Comparison of ENCODE assay signal across 13 cellular contexts in the genomic region with DNA sequence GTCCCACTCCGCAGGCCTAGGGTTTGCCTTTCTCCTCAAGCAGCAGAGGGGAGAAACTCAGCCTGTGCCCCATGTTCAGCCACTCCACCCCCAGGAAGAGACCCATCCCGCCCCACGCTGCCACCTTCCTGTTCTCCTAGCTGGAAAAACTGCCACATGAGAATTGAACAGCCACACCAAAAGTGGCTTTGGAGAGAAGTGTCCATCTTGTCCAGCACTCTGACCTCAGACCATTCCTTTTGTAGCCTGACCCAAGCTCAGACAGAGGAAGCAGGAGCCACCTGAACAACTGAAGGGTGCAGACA. TPM values are rescaled to one million over a fixed set of nuclear protein-coding genes. Genes with fewer than 3 reads are reported as not detected.
DNase-seq lines count a peak whose midpoint lies in the region; TF ChIP-seq lines count a peak whose summit lies in the region.
"Had no signal": no experiment of that assay in that cellular context is flagged by ENCODE, and none has a peak within 500 bp of the region (broad histone marks: within the 10 kb centered on the region; RNA-seq: fewer than 3 reads in every experiment).

No MANE protein-coding gene starts in this region.

- intact Hi-C loops in esophagus muscularis mucosa (cut with DNase I): loop anchor here (10.0 kb wide), 1 partner anchor 361 kb away; no protein-coding TSS in a partner anchor
- intact Hi-C loops in posterior vena cava (cut with DNase I): no loop called here

- H2AFZ ChIP-seq in MM.1S (ENCODE audit: low read length): no peak overlapping the region

- H3K27me3 ChIP-seq in esophagus muscularis mucosa (peaks cover 0 to 10% (median 0%) of the 10 kb centered on the region in 4 donors), MM.1S (replicated peaks; ENCODE audit: insufficient read depth, low read length) (no peaks in the 10 kb centered on the region)

- no peaks in the 10 kb centered on the region for H3K79me2 ChIP-seq in MM.1S (ENCODE audit: low read length)

- H3K4me2 ChIP-seq in MM.1S (ENCODE audit: low read depth, low read length): no peak overlapping the region

- 87% methylated on average over 3 of the region's 3 CpGs for WGBS in esophagus muscularis mucosa

- peak; percentile 2 for DNase-seq in GM10266 (ENCODE audit: extremely low spot score)
- DNase-seq in GM20000 (ENCODE audit: low spot score): peak; percentile 4
- DNase-seq in esophagus muscularis mucosa (ENCODE audit: extremely low spot score): peak; percentile 87
- peak; percentile 66 for DNase-seq in posterior vena cava (ENCODE audit: low spot score)
- no peak for DNase-seq in MM.1S
- no peak for DNase-seq in NCI-H2081 (lab: John Stamatoyannopoulos, UW)
- no peak for DNase-seq in T-helper 9 cell
- DNase-seq: C1 segment of cervical spinal cord; CD4-positive, alpha-beta memory T cell; DMS79; EL had no signal

- TF ChIP-seq EP300 in esophagus muscularis mucosa (IDR thresholded peaks at IDR 0.05): no peak

- peaks cover 0 to 8% (median 3%) of the 10 kb centered on the region in 4 donors for H3K4me1 ChIP-seq in esophagus muscularis mucosa
- no peaks in the 10 kb centered on the region for H3K4me1 ChIP-seq in MM.1S (ENCODE audit: low read length)
- H3K4me1 ChIP-seq: HAP-1 had no signal

- H3K9ac ChIP-seq in MM.1S (ENCODE audit: low read length): no peak overlapping the region

- no peaks in the 10 kb centered on the region for H3K9me2 ChIP-seq in MM.1S (replicated peaks; ENCODE audit: insufficient read depth, low read length)

- no peak for TF ChIP-seq POLR2A in esophagus muscularis mucosa (IDR thresholded peaks at IDR 0.05; ENCODE audit: low read depth)

- H3K4me3 ChIP-seq in esophagus muscularis mucosa: no peak overlapping the region
- H3K4me3 ChIP-seq in MM.1S (ENCODE audit: low read length): no peak overlapping the region
- H3K4me3 ChIP-seq: HAP-1 had no signal

- H3K27ac ChIP-seq in esophagus muscularis mucosa (replicated peaks in 1 of 4) (no peak overlapping the region), MM.1S (ENCODE audit: low read length) (no peak overlapping the region)

- H4K20me1 ChIP-seq in MM.1S (ENCODE audit: insufficient read depth, low read length): no peaks in the 10 kb centered on the region

- TF ChIP-seq CTCF in GM10266 (IDR thresholded peaks at IDR 0.05; ENCODE audit: control insufficient read depth, insufficient read depth, low read depth, missing control alignments) (no peak), GM20000 (IDR thresholded peaks at IDR 0.05; ENCODE audit: extremely low read depth, missing control alignments) (no peak), esophagus muscularis mucosa (IDR thresholded peaks at IDR 0.05) (no peak), MM.1S (IDR thresholded peaks at IDR 0.05; ENCODE audit: low read length) (no peak)

- H3K9me3 ChIP-seq in esophagus muscularis mucosa (no peaks in the 10 kb centered on the region), MM.1S (replicated peaks; ENCODE audit: insufficient read depth, low read length) (no peaks in the 10 kb centered on the region)
- H3K9me3 ChIP-seq: HAP-1 had no signal

- H3K36me3 ChIP-seq in esophagus muscularis mucosa: no peaks in the 10 kb centered on the region
- H3K36me3 ChIP-seq in MM.1S (replicated peaks; ENCODE audit: insufficient read depth, low read length): no peaks in the 10 kb centered on the region
- H3K36me3 ChIP-seq: HAP-1 had no signal

- no peaks in the 10 kb centered on the region for H3F3A ChIP-seq in MM.1S (ENCODE audit: insufficient read depth, low read length)

RNA-seq across cellular contexts. Expression of gene SLC25A48, which starts 8.3 kb away (rescaled TPM):
- total RNA-seq in esophagus muscularis mucosa: under 1 TPM in 2 of 4 donors, not detected in 2; 0.40 to 0.42 TPM
- under 1 TPM; 0.10 to 0.19 TPM for total RNA-seq in posterior vena cava
- total RNA-seq: B cell; CD4-positive, alpha-beta memory T cell had no signal

Comparison
In these comparisons a context has a peak if more than half of its experiments do, and no peak if none do; other contexts are left out.
1. DNase-seq: peak in GM10266 (single experiment), GM20000 (single experiment), esophagus muscularis mucosa (single experiment) and posterior vena cava (single experiment); none in MM.1S (single experiment), NCI-H2081 (0 of 2) and T-helper 9 cell (single experiment).